In genomic region chr1:197924516-197925123, GRCh38 we compare ENCODE assay signal across 8 cellular contexts. TPM values are rescaled to one million over a fixed set of nuclear protein-coding genes. Genes with fewer than 3 reads are reported as not detected.
DNase-seq lines count a peak whose midpoint lies in the region; ATAC-seq and TF ChIP-seq lines count a peak whose summit lies in the region.

No MANE protein-coding gene starts in this region.

- no peak for TF ChIP-seq POLR2A in Peyer's patch (IDR thresholded peaks at IDR 0.05)

- peaks cover 0 to 11% of the 10 kb centered on the region in 2 donors for H3K27me3 ChIP-seq in Peyer's patch

- H3K36me3 Mint-ChIP-seq in endothelial cell (ENCODE audit: low read depth, unreplicated experiment), result peaks cover 4% of the 10 kb centered on the region
- no peaks in the 10 kb centered on the region for H3K36me3 Mint-ChIP-seq in neural crest cell (ENCODE audit: low read depth)

- H3K4me3 Mint-ChIP-seq in endothelial cell (ENCODE audit: unreplicated experiment), result no peak overlapping the region
- no peak overlapping the region for H3K4me3 Mint-ChIP-seq in neural crest cell

- H3K9me3 Mint-ChIP-seq in endothelial cell (ENCODE audit: unreplicated experiment) (no peaks in the 10 kb centered on the region), neural crest cell (no peaks in the 10 kb centered on the region)

- no peaks in the 10 kb centered on the region for H3K36me3 ChIP-seq in Peyer's patch

- no peak overlapping the region for H3K27ac Mint-ChIP-seq in endothelial cell (ENCODE audit: unreplicated experiment)
- H3K27ac Mint-ChIP-seq in neural crest cell (ENCODE audit: unreplicated experiment), result no peak overlapping the region

- no peaks in the 10 kb centered on the region for H3K9me3 ChIP-seq in Peyer's patch

- no peak overlapping the region for H3K4me3 ChIP-seq in Peyer's patch

- TF ChIP-seq CTCF in Peyer's patch (IDR thresholded peaks at IDR 0.05) (peak in 5 of 6 experiments; percentile 20 to 81 (median 67)), endothelial cell (IDR thresholded peaks at IDR 0.05; ENCODE audit: unreplicated experiment) (peak; percentile 69), neural crest cell (conservative IDR thresholded peaks at IDR 0.05) (peak; percentile 81)

- peaks cover 12% of the 10 kb centered on the region for H3K4me1 Mint-ChIP-seq in endothelial cell (ENCODE audit: unreplicated experiment)
- H3K4me1 Mint-ChIP-seq in neural crest cell, result peaks cover 8% of the 10 kb centered on the region

- H3K27me3 Mint-ChIP-seq in endothelial cell (ENCODE audit: unreplicated experiment) (peaks cover 11% of the 10 kb centered on the region), neural crest cell (ENCODE audit: low read depth) (peaks cover 100% of the 10 kb centered on the region)

- peaks cover 0 to 18% (median 3%) of the 10 kb centered on the region in 4 donors for H3K4me1 ChIP-seq in Peyer's patch

- DNase-seq in NCI-H1436 (lab: John Stamatoyannopoulos, UW), result peak; percentile 46
- no peak for DNase-seq in NCI-H1436 treated with DMSO at 0.1 percent for 48 hours (lab: John Stamatoyannopoulos, UW)
- peak; percentile 75 for DNase-seq in HT-29 (ENCODE audit: low spot score)
- DNase-seq in Peyer's patch, result peak in 1 of 3 donors; percentile 68
- DNase-seq in endothelial cell (ENCODE audit: low spot score), result peak; percentile 47
- no peak for DNase-seq in neural crest cell (ENCODE audit: low read depth, low spot score)
- DNase-seq in stimulated activated CD8-positive, alpha-beta memory T cell treated with anti-CD3 and anti-CD28 coated beads, Interleukin-4, amount 100 ng/mL, for 48 hours, result no peak

- no peak overlapping the region for H3K27ac ChIP-seq in Peyer's patch

- peak; percentile 85 for ATAC-seq in GM21526 (IDR thresholded peaks at IDR 0.05; ENCODE audit: low FRiP score, unreplicated experiment)

RNA-seq across cellular contexts. Expression of gene LHX9, which starts 7.4 kb away (rescaled TPM):
- not detected in 2 replicates for total RNA-seq in HT-29 (2014; rRNA removed; shearing (Covaris generic))
- total RNA-seq in Peyer's patch (not detected), endothelial cell (ENCODE audit: unreplicated experiment) (not detected), neural crest cell (not detected in 2 replicates)

RNA-seq across cellular contexts. Expression of gene C1orf53, which starts 22.2 kb away (rescaled TPM):
- 4.1 and 12.8 TPM in 2 replicates for total RNA-seq in HT-29 (2014; rRNA removed; shearing (Covaris generic))
- total RNA-seq in Peyer's patch (1 to 10 TPM in 1 of 4 donors, not detected in 3; 9.9 TPM), endothelial cell (ENCODE audit: unreplicated experiment) (2.4 TPM), neural crest cell (1.9 and 3.1 TPM in 2 replicates)

Comparison
In these comparisons a context has a peak if more than half of its experiments do, and no peak if none do; other contexts are left out.
1. DNase-seq: peak in NCI-H1436 (single experiment), HT-29 (single experiment) and endothelial cell (single experiment); none in NCI-H1436 treated with DMSO at 0.1 percent for 48 hours (single experiment), neural crest cell (single experiment) and stimulated activated CD8-positive, alpha-beta memory T cell treated with anti-CD3 and anti-CD28 coated beads, Interleukin-4, amount 100 ng/mL, for 48 hours (single experiment).
2. Peak in every context shown above with its lines, with median percentiles within 50 percentile points of each other: CTCF ChIP-seq.